Comparison of ENCODE assay signal across 16 cellular contexts in genomic region chr12:25692115-25693035, GRCh38.
A peak's percentile ranks its signal among the peaks of the same experiment; 100 is the strongest.
DNase-seq lines count a peak whose midpoint lies in the region; ATAC-seq and TF ChIP-seq lines count a peak whose summit lies in the region.
"Had no signal": no experiment of that assay in that cellular context is flagged by ENCODE, and none has a peak within 500 bp of the region (broad histone marks: within the 10 kb centered on the region; RNA-seq: fewer than 3 reads in every experiment).

No MANE protein-coding gene starts in this region.

- H3K9ac ChIP-seq in liver (ENCODE audit: low read depth in 1 of 2, low read length in 2 of 2) (no peak overlapping the region), Karpas-422 (ENCODE audit: low read length) (no peak overlapping the region)

- H3K27ac ChIP-seq in liver (ENCODE audit: low read depth in 1 of 2, low read length in 2 of 2) (no peak overlapping the region), Karpas-422 (ENCODE audit: low read length) (no peak overlapping the region)
- H3K27ac ChIP-seq: gastrocnemius medialis, prostate gland had no signal

- no peaks in the 10 kb centered on the region for H4K20me1 ChIP-seq in Karpas-422 (ENCODE audit: insufficient read depth, low read depth, low read length)

- H3K4me2 ChIP-seq in Karpas-422 (ENCODE audit: low read depth, low read length, poor library complexity, severe bottlenecking): no peak overlapping the region

- no peak for TF ChIP-seq RAD21 in liver (IDR thresholded peaks at IDR 0.05)

- H2AFZ ChIP-seq in Karpas-422 (ENCODE audit: low read length): no peak overlapping the region

- H3K4me1 ChIP-seq in liver (ENCODE audit: control insufficient read depth in 4 of 4, insufficient read depth in 4 of 4, low read length in 3 of 4) (peaks cover 0 to 1% (median 0%) of the 10 kb centered on the region in 4 donors), Karpas-422 (ENCODE audit: low read length) (peaks cover 25% of the 10 kb centered on the region)
- H3K4me1 ChIP-seq: gastrocnemius medialis, prostate gland had no signal

- ATAC-seq in GM18498 (IDR thresholded peaks at IDR 0.05; ENCODE audit: unreplicated experiment): no peak
- ATAC-seq in GM19452 (IDR thresholded peaks at IDR 0.05; ENCODE audit: unreplicated experiment): no peak
- ATAC-seq: gastrocnemius medialis had no signal

- 87% methylated on average over 9 of the region's 9 CpGs for WGBS in liver

- H3K27me3 ChIP-seq in liver (ENCODE audit: control insufficient read depth in 4 of 4, insufficient read depth in 4 of 4, low read length in 3 of 4): no peaks in the 10 kb centered on the region
- 0 out of 2 replicates have a peak, but pooled peaks cover 2% of the 10 kb centered on the region for H3K27me3 ChIP-seq in Karpas-422 (ENCODE audit: low read length)
- H3K27me3 ChIP-seq: gastrocnemius medialis had no signal

- H3K9me3 ChIP-seq in liver (ENCODE audit: control insufficient read depth in 4 of 4, low read length in 3 of 4): peaks cover 0 to 1% (median 0%) of the 10 kb centered on the region in 4 donors
- no peaks in the 10 kb centered on the region for H3K9me3 ChIP-seq in Karpas-422 (ENCODE audit: low read length)
- H3K9me3 ChIP-seq: gastrocnemius medialis, prostate gland had no signal

- DNase-seq in A172 (ENCODE audit: low spot score) (peak; percentile 23), HuH-7 (ENCODE audit: low spot score) (peak; percentile 26), dedifferentiated amniotic fluid mesenchymal stem cell (ENCODE audit: extremely low spot score) (peak; percentile 74), DMS114 treated with DMSO at 0.1 percent for 48 hours (lab: John Stamatoyannopoulos, UW; ENCODE audit: unreplicated experiment) (no peak), Karpas-422 (no peak)
- DNase-seq: activated CD4-positive, alpha-beta T cell treated with anti-CD3 and anti-CD28 coated beads, Interleukin-2, amount 50 U/mL, for 4 hours; activated gamma-delta T cell; cortex of kidney; gastrocnemius medialis; NCI-H187; T-helper 1 cell had no signal

- no peaks in the 10 kb centered on the region for H3K36me3 ChIP-seq in liver (ENCODE audit: control insufficient read depth in 4 of 4, insufficient read depth in 3 of 4, low read depth in 1 of 4, low read length in 3 of 4)
- H3K36me3 ChIP-seq in Karpas-422 (ENCODE audit: insufficient read depth, low read length): no peaks in the 10 kb centered on the region
- H3K36me3 ChIP-seq: gastrocnemius medialis, prostate gland had no signal

- no peaks in the 10 kb centered on the region for H3K79me2 ChIP-seq in Karpas-422 (ENCODE audit: low read length)

- H3K4me3 ChIP-seq in liver (ENCODE audit: low read depth in 1 of 3, low read length in 3 of 3) (no peak overlapping the region), Karpas-422 (ENCODE audit: low read length) (no peak overlapping the region)
- H3K4me3 ChIP-seq: gastrocnemius medialis, lung, prostate gland had no signal

- TF ChIP-seq CTCF in liver (IDR thresholded peaks at IDR 0.05; ENCODE audit: low read depth, low read length, missing input control): no peak

- H3K9me2 ChIP-seq in Karpas-422 (replicated peaks; ENCODE audit: insufficient read depth, low read length): no peaks in the 10 kb centered on the region

TF ChIP-seq in liver, 16 proteins besides CTCF, POLR2A, EP300 and RAD21:
- TF ChIP-seq HNF4A (conservative IDR thresholded peaks at IDR 0.05) (peak; percentile 24 to 45), EGR1 (IDR thresholded peaks at IDR 0.05; ENCODE audit: low read depth in 2 of 2) (no peak), NR2F2 (IDR thresholded peaks at IDR 0.05) (no peak), YY1 (IDR thresholded peaks at IDR 0.05) (no peak), SP1 (IDR thresholded peaks at IDR 0.05) (no peak), JUND (IDR thresholded peaks at IDR 0.05) (no peak), FOXA2 (IDR thresholded peaks at IDR 0.05) (no peak)
- TF ChIP-seq, protein P1, sequence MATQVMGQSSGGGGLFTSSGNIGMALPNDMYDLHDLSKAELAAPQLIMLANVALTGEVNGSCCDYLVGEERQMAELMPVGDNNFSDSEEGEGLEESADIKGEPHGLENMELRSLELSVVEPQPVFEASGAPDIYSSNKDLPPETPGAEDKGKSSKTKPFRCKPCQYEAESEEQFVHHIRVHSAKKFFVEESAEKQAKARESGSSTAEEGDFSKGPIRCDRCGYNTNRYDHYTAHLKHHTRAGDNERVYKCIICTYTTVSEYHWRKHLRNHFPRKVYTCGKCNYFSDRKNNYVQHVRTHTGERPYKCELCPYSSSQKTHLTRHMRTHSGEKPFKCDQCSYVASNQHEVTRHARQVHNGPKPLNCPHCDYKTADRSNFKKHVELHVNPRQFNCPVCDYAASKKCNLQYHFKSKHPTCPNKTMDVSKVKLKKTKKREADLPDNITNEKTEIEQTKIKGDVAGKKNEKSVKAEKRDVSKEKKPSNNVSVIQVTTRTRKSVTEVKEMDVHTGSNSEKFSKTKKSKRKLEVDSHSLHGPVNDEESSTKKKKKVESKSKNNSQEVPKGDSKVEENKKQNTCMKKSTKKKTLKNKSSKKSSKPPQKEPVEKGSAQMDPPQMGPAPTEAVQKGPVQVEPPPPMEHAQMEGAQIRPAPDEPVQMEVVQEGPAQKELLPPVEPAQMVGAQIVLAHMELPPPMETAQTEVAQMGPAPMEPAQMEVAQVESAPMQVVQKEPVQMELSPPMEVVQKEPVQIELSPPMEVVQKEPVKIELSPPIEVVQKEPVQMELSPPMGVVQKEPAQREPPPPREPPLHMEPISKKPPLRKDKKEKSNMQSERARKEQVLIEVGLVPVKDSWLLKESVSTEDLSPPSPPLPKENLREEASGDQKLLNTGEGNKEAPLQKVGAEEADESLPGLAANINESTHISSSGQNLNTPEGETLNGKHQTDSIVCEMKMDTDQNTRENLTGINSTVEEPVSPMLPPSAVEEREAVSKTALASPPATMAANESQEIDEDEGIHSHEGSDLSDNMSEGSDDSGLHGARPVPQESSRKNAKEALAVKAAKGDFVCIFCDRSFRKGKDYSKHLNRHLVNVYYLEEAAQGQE (IDR thresholded peaks at IDR 0.05): no peak
TF ChIP-seq in liver: peak in this region for 1.

Comparison
In these comparisons a context has a peak if more than half of its experiments do, and no peak if none do; other contexts are left out.
1. DNase-seq: peak in A172 (single experiment), HuH-7 (single experiment) and dedifferentiated amniotic fluid mesenchymal stem cell (single experiment); none in DMS114 treated with DMSO at 0.1 percent for 48 hours (single experiment) and Karpas-422 (single experiment).